In the genomic region with DNA sequence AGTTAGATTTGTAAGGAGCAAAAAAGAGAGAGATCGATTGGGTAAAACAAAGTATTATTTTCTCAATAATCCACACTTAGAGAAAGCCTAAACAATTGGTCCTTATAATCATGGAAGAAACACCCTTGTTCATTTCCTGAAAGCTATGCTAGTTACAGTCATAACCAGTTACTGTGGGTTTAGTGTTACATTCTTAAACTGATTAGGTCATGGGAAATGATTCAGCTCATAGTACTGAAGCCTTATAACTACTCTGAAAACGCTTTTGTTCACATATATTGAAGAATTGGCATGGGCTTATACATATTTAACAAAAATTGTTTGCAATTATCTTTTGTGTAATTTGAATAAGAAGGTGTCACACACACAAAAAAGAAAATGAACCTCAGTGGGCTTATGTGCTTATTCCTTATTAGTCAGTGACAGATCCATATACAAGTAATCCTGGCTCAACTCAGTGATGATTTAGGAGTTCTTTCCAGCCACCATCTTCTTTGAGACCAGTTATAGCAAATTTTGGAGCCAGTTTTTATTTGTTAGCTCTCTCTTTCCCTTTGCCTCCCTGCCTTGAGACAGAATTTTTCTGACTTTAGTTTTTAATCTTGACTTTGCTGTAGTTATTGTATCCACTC, we compare ENCODE assay signal across 8 cellular contexts.
A peak's percentile ranks its signal among the peaks of the same experiment; 100 is the strongest.
DNase-seq lines count a peak whose midpoint lies in the region; ATAC-seq and TF ChIP-seq lines count a peak whose summit lies in the region.

No MANE protein-coding gene starts in this region.

- no peak for TF ChIP-seq CTCF in cardiac fibroblast (IDR thresholded peaks at IDR 0.05; ENCODE audit: low read depth, low read length)

- ATAC-seq in GM19351 (IDR thresholded peaks at IDR 0.05; ENCODE audit: unreplicated experiment) (peak; percentile 99), HG03521 (IDR thresholded peaks at IDR 0.05; ENCODE audit: unreplicated experiment) (peak; percentile 90)

- H3K27ac ChIP-seq in skin epidermis (peak overlapping the region in 13 of 21 experiments; percentile 1 to 69 (median 55)), substantia nigra (ENCODE audit: low read depth, low read length, poor library complexity, severe bottlenecking) (no peak overlapping the region)

- in situ Hi-C loops in KBM-7 (cut with MboI; ENCODE audit: low pct_unique_long_range_greater_than_20kb, low sequenced_read_pairs), result loop anchor here (25.0 kb wide), 1 partner anchor 524 kb away; no protein-coding TSS in a partner anchor

- H3K4me3 ChIP-seq in cardiac fibroblast (replicated peaks in 1 of 2; ENCODE audit: low read depth in 2 of 2, low read length in 2 of 2) (no peak overlapping the region), skin epidermis (no peak overlapping the region)

- DNase-seq in A172 (ENCODE audit: low spot score) (peak; percentile 82), cardiac fibroblast (ENCODE audit: low read depth in 2 of 2) (peak; percentile 92 to 96), substantia nigra (lab: John Stamatoyannopoulos, UW) (no peak), KBM-7 (no peak), NCI-H748 (lab: John Stamatoyannopoulos, UW; ENCODE audit: unreplicated experiment) (no peak)

Comparison
In these comparisons a context has a peak if more than half of its experiments do, and no peak if none do; other contexts are left out.
1. DNase-seq: peak in A172 (single experiment) and cardiac fibroblast (2 of 2); none in substantia nigra (0 of 49), KBM-7 (single experiment) and NCI-H748 (single experiment).